In the genomic region with DNA sequence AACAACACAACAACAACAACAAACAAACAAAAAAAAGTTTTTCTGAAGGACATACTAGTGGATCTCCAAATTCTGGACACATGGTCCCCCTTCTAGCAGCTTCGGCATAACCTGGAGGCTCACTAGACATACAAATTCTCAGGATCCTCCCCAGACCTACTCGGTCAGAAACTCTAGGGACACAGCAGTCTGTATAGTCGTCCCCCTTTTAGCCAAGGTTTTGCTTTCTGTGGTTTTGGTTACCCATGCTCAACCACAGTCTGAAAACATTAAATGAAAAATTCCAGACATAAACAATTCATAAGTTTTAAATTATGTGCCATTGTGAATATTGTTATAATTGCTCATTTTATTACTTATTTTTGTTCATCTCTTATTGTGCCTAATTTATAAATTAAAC, we compare ENCODE assay signal across 1 cellular context.
TF ChIP-seq lines count a peak whose summit lies in the region.

No MANE protein-coding gene starts in this region.

TF ChIP-seq in H1, 55 proteins besides CTCF, POLR2A, EP300 and RAD21 (continued from another document):
- TF ChIP-seq, protein P1, sequence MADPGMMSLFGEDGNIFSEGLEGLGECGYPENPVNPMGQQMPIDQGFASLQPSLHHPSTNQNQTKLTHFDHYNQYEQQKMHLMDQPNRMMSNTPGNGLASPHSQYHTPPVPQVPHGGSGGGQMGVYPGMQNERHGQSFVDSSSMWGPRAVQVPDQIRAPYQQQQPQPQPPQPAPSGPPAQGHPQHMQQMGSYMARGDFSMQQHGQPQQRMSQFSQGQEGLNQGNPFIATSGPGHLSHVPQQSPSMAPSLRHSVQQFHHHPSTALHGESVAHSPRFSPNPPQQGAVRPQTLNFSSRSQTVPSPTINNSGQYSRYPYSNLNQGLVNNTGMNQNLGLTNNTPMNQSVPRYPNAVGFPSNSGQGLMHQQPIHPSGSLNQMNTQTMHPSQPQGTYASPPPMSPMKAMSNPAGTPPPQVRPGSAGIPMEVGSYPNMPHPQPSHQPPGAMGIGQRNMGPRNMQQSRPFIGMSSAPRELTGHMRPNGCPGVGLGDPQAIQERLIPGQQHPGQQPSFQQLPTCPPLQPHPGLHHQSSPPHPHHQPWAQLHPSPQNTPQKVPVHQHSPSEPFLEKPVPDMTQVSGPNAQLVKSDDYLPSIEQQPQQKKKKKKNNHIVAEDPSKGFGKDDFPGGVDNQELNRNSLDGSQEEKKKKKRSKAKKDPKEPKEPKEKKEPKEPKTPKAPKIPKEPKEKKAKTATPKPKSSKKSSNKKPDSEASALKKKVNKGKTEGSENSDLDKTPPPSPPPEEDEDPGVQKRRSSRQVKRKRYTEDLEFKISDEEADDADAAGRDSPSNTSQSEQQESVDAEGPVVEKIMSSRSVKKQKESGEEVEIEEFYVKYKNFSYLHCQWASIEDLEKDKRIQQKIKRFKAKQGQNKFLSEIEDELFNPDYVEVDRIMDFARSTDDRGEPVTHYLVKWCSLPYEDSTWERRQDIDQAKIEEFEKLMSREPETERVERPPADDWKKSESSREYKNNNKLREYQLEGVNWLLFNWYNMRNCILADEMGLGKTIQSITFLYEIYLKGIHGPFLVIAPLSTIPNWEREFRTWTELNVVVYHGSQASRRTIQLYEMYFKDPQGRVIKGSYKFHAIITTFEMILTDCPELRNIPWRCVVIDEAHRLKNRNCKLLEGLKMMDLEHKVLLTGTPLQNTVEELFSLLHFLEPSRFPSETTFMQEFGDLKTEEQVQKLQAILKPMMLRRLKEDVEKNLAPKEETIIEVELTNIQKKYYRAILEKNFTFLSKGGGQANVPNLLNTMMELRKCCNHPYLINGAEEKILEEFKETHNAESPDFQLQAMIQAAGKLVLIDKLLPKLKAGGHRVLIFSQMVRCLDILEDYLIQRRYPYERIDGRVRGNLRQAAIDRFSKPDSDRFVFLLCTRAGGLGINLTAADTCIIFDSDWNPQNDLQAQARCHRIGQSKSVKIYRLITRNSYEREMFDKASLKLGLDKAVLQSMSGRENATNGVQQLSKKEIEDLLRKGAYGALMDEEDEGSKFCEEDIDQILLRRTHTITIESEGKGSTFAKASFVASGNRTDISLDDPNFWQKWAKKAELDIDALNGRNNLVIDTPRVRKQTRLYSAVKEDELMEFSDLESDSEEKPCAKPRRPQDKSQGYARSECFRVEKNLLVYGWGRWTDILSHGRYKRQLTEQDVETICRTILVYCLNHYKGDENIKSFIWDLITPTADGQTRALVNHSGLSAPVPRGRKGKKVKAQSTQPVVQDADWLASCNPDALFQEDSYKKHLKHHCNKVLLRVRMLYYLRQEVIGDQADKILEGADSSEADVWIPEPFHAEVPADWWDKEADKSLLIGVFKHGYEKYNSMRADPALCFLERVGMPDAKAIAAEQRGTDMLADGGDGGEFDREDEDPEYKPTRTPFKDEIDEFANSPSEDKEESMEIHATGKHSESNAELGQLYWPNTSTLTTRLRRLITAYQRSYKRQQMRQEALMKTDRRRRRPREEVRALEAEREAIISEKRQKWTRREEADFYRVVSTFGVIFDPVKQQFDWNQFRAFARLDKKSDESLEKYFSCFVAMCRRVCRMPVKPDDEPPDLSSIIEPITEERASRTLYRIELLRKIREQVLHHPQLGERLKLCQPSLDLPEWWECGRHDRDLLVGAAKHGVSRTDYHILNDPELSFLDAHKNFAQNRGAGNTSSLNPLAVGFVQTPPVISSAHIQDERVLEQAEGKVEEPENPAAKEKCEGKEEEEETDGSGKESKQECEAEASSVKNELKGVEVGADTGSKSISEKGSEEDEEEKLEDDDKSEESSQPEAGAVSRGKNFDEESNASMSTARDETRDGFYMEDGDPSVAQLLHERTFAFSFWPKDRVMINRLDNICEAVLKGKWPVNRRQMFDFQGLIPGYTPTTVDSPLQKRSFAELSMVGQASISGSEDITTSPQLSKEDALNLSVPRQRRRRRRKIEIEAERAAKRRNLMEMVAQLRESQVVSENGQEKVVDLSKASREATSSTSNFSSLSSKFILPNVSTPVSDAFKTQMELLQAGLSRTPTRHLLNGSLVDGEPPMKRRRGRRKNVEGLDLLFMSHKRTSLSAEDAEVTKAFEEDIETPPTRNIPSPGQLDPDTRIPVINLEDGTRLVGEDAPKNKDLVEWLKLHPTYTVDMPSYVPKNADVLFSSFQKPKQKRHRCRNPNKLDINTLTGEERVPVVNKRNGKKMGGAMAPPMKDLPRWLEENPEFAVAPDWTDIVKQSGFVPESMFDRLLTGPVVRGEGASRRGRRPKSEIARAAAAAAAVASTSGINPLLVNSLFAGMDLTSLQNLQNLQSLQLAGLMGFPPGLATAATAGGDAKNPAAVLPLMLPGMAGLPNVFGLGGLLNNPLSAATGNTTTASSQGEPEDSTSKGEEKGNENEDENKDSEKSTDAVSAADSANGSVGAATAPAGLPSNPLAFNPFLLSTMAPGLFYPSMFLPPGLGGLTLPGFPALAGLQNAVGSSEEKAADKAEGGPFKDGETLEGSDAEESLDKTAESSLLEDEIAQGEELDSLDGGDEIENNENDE (IDR thresholded peaks at IDR 0.05; ENCODE audit: insufficient replicate concordance, low read length) = no peak
- TF ChIP-seq KDM4A (IDR thresholded peaks at IDR 0.05; ENCODE audit: low read depth, low read length, severe bottlenecking) (no peak), PHF8 (conservative IDR thresholded peaks at IDR 0.05; ENCODE audit: low read depth, low read length) (no peak), SP4 (IDR thresholded peaks at IDR 0.05; ENCODE audit: low read length) (no peak), HDAC2 (IDR thresholded peaks at IDR 0.05; ENCODE audit: borderline replicate concordance in 1 of 2, low read depth in 2 of 2, low read length in 2 of 2) (no peak), GTF2F1 (IDR thresholded peaks at IDR 0.05; ENCODE audit: borderline replicate concordance, low read depth, low read length) (no peak)
- TF ChIP-seq, protein P2, sequence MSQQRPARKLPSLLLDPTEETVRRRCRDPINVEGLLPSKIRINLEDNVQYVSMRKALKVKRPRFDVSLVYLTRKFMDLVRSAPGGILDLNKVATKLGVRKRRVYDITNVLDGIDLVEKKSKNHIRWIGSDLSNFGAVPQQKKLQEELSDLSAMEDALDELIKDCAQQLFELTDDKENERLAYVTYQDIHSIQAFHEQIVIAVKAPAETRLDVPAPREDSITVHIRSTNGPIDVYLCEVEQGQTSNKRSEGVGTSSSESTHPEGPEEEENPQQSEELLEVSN (IDR thresholded peaks at IDR 0.05) = no peak
